ENCODE assay signal across 8 cellular contexts in the genomic region with DNA sequence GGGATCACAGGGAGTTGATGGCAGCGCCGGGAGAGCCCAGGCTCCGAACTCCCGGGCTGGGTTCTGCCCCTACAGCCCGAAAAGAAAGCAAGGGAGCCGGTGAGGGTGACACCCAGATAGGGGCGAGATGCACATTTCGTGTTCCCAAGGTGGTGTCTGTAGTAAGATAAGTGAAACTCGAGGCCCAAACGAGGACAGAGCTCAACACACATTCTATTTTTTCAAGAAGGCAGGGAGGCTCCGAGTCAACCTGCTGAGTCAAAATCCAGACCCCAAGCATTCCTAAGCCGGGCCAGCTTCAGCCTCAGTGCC. TPM values are rescaled to one million over a fixed set of nuclear protein-coding genes. Genes with fewer than 3 reads are reported as not detected.
A peak's percentile ranks its signal among the peaks of the same experiment; 100 is the strongest.
DNase-seq lines count a peak whose midpoint lies in the region; ATAC-seq and TF ChIP-seq lines count a peak whose summit lies in the region.

No MANE protein-coding gene starts in this region.

- intact Hi-C loops in CD4-positive, alpha-beta memory T cell (cut with micrococcal nuclease), result loop anchor here (1.0 kb wide), 3 partner anchors 10 to 26 kb away; no protein-coding TSS in a partner anchor
- intact Hi-C loops in left colon (cut with DNase I, micrococcal nuclease), result no loop called here

- peak overlapping the region; percentile 74 to 85 (median 82) for H3K4me3 Mint-ChIP-seq in CD4-positive, alpha-beta memory T cell

- H3K36me3 Mint-ChIP-seq in CD4-positive, alpha-beta memory T cell, result no peaks in the 10 kb centered on the region

- peaks cover 26% of the 10 kb centered on the region for H3K4me1 ChIP-seq in CD4-positive, alpha-beta memory T cell (ENCODE audit: insufficient read depth, low read length)
- H3K4me1 ChIP-seq in HUES64 (ENCODE audit: insufficient read depth, low read length) (peaks cover 7% of the 10 kb centered on the region), neuron (ENCODE audit: insufficient read depth, low read length) (peaks cover 11% of the 10 kb centered on the region)

- peaks cover 12 to 41% (median 25%) of the 10 kb centered on the region in 4 donors for H3K4me1 Mint-ChIP-seq in CD4-positive, alpha-beta memory T cell

- H3K27ac Mint-ChIP-seq in CD4-positive, alpha-beta memory T cell, result peak overlapping the region; percentile 70 to 96 (median 96)

- CTCF ChIA-PET in CD4-positive, alpha-beta memory T cell (lab: Charles Lee; ENCODE audit: partially characterized antibody), result interaction anchor here (0.9 to 4.9 kb wide), 9 partner anchors 9 to 233 kb away, joined by 3 to 43 read pairs (median 4); no protein-coding TSS in a partner anchor

- TF ChIP-seq CTCF in coronary artery (IDR thresholded peaks at IDR 0.05), result no peak

- peak overlapping the region; percentile 85 for H3K27ac ChIP-seq in CD4-positive, alpha-beta memory T cell (ENCODE audit: low read depth, low read length)
- H3K27ac ChIP-seq in HUES64 (ENCODE audit: low read depth, low read length) (peak overlapping the region; percentile 46; the same call in 1 of the 2 replicates), coronary artery (peak overlapping the region; percentile 85 to 96)

- ATAC-seq in GM19324 (IDR thresholded peaks at IDR 0.05; ENCODE audit: low FRiP score, unreplicated experiment), result no peak
- no peak for ATAC-seq in left colon

- no peaks in the 10 kb centered on the region for H3K9me3 Mint-ChIP-seq in CD4-positive, alpha-beta memory T cell

- no peaks in the 10 kb centered on the region for H3K27me3 ChIP-seq in CD4-positive, alpha-beta memory T cell (ENCODE audit: insufficient read depth, low read length)
- H3K27me3 ChIP-seq in HUES64 (ENCODE audit: insufficient read depth, low read length), result no peaks in the 10 kb centered on the region
- no peaks in the 10 kb centered on the region for H3K27me3 ChIP-seq in neuron (ENCODE audit: insufficient read depth, low read length)

- POLR2A ChIA-PET in CD4-positive, alpha-beta memory T cell (lab: Charles Lee; ENCODE audit: partially characterized antibody), result interaction anchor here (0.6 to 7.9 kb wide), 15 partner anchors 10 to 150 kb away, joined by 3 to 142 read pairs (median 4); a partner anchor contains a TSS

- H3K9me3 ChIP-seq in CD4-positive, alpha-beta memory T cell (ENCODE audit: control insufficient read depth in 1 of 2, low read length in 2 of 2), result no peaks in the 10 kb centered on the region
- H3K9me3 ChIP-seq in HUES64 (ENCODE audit: insufficient read depth, low read depth, low read length), result no peaks in the 10 kb centered on the region
- no peaks in the 10 kb centered on the region for H3K9me3 ChIP-seq in neuron (ENCODE audit: low read length)

- 33% methylated on average over 12 of the region's 12 CpGs for whole genome bisulfite sequencing in HUES64

- no peak for DNase-seq in CD4-positive, alpha-beta memory T cell
- DNase-seq in coronary artery (ENCODE audit: low spot score) (no peak), DMS 273 treated with DMSO at 0.1 percent for 48 hours (lab: John Stamatoyannopoulos, UW) (no peak), NAMALWA (ENCODE audit: low spot score) (no peak), left colon (no peak)

- peak overlapping the region in 1 of 2 donors; percentile 86 for H3K4me3 ChIP-seq in CD4-positive, alpha-beta memory T cell (ENCODE audit: low read length in 2 of 2)
- H3K4me3 ChIP-seq in HUES64 (ENCODE audit: low read length), result peak overlapping the region; percentile 30
- H3K4me3 ChIP-seq in coronary artery, result peak overlapping the region; percentile 93
- H3K4me3 ChIP-seq in neuron (ENCODE audit: low read length), result peak overlapping the region; percentile 3

- H3K9ac ChIP-seq in HUES64 (ENCODE audit: low read depth, low read length), result peak overlapping the region; percentile 24; the same call in 1 of the 2 replicates

- no peak overlapping the region for H2AFZ ChIP-seq in neuron (ENCODE audit: low read depth, low read length)

- H3K36me3 ChIP-seq in CD4-positive, alpha-beta memory T cell (ENCODE audit: insufficient read depth, low read length), result no peaks in the 10 kb centered on the region
- H3K36me3 ChIP-seq in HUES64 (ENCODE audit: insufficient read depth, low read length) (no peaks in the 10 kb centered on the region), neuron (ENCODE audit: insufficient read depth, low read length) (no peaks in the 10 kb centered on the region)

- no peaks in the 10 kb centered on the region for H3K27me3 Mint-ChIP-seq in CD4-positive, alpha-beta memory T cell

RNA-seq across cellular contexts. Expression of a gene that starts 24.2 kb away (rescaled TPM):
- 10 to 100 TPM; 85.5 to 90.3 TPM for total RNA-seq in CD4-positive, alpha-beta memory T cell
- polyA plus RNA-seq in CD4-positive, alpha-beta memory T cell, result 10 to 100 TPM in 1 of 2 donors, 1 to 10 TPM in 1; 8.9 to 23.4 TPM
- 81.7 TPM for polyA plus RNA-seq in HUES64 (2013, experiment 1 of 2)
- 72.6 TPM for polyA plus RNA-seq in HUES64 (2013, experiment 2 of 2)
- total RNA-seq in left colon, result 10 to 100 TPM; 57.4 to 70.1 TPM

RNA-seq across cellular contexts. Expression of a gene that starts 55.3 kb away (rescaled TPM):
- total RNA-seq in CD4-positive, alpha-beta memory T cell, result under 1 TPM in 1 of 2 experiments, not detected in 1; 0.14 TPM
- polyA plus RNA-seq in CD4-positive, alpha-beta memory T cell, result under 1 TPM in 1 of 2 donors, not detected in 1; 0.81 TPM
- not detected for polyA plus RNA-seq in HUES64 (2013, experiment 1 of 2)
- 0.70 TPM for polyA plus RNA-seq in HUES64 (2013, experiment 2 of 2)
- 10 to 100 TPM; 25.0 to 36.9 TPM for total RNA-seq in left colon

Comparison
In these comparisons a context has a peak if more than half of its experiments do, and no peak if none do; other contexts are left out.
1. RNA of a gene that starts 55.3 kb away (total RNA-seq): 25.0 to 36.9 TPM in left colon; 0.14 TPM in CD4-positive, alpha-beta memory T cell; every median in the first group is over 10 times any median in the second.
2. Peak in every context shown above with its lines, with median percentiles within 50 percentile points of each other: H3K27ac ChIP-seq.